Comparison of ENCODE assay signal across 8 cellular contexts in the genomic region with DNA sequence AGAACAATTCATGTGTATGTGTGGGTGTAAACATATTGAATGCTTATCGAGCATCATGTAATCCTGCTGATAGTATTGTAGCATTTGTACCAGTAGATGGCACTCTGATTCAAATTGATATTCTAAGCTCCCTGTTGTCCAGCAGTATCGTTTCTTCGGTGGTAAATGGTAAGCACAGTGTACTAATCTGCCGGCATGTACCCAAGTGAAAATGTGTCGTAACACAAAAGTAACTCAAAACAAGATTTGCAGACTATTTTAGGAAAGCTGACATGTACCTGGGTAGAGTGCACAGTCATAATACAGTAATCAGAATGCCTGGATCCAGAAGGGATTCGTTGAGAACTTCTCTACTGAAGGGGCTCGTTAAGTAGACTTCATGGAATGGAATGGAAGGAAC. TPM values are rescaled to one million over a fixed set of nuclear protein-coding genes. Genes with fewer than 3 reads are reported as not detected.
DNase-seq lines count a peak whose midpoint lies in the region; ATAC-seq, FAIRE-seq and TF ChIP-seq lines count a peak whose summit lies in the region.

No MANE protein-coding gene starts in this region.

- DNase-seq in NCI-H345 treated with DMSO at 0.1 percent for 48 hours (lab: John Stamatoyannopoulos, UW; ENCODE audit: unreplicated experiment) (peak; percentile 53), cardiac muscle cell (ENCODE audit: low read depth in 1 of 2, low spot score in 1 of 2) (peak; percentile 66 to 88), retinal pigment epithelial cell (ENCODE audit: low read depth) (peak; percentile 52)
- DNase-seq in activated CD8-positive, alpha-beta T cell treated with anti-CD3 and anti-CD28 coated beads for 36 hours = peak; percentile 5
- no peak for DNase-seq in activated T-helper 1 cell treated with anti-CD3 and anti-CD28 coated beads, Interleukin-12 subunit alpha, Interleukin-12 subunit beta, Interleukin-2, Interleukin-4 antibody, amounts not matched to agents 30 ng/mL and 10 ng/mL and 1 ng/mL, durations not matched to agents 14 hours and 24 hours and 36 hours (ENCODE audit: low spot score)

- POLR2A ChIA-PET in activated CD8-positive, alpha-beta T cell treated with anti-CD3 and anti-CD28 coated beads for 36 hours (lab: Charles Lee) = interaction anchor here (0.6 kb wide), 1 partner anchor 244 kb away, joined by 3 read pairs; no protein-coding TSS in a partner anchor

- CTCF ChIA-PET in activated CD8-positive, alpha-beta T cell treated with anti-CD3 and anti-CD28 coated beads for 36 hours (lab: Charles Lee) = interaction anchor here (1.0 to 5.4 kb wide), 7 partner anchors 11 to 1031 kb away, joined by 3 to 46 read pairs (median 4); no protein-coding TSS in a partner anchor

- peaks cover 8% of the 10 kb centered on the region for H3K4me1 ChIP-seq in cardiac muscle cell (ENCODE audit: low read depth)

- H3K27ac ChIP-seq in cardiac muscle cell = no peak overlapping the region

- peaks cover 2% of the 10 kb centered on the region for H3K27me3 Mint-ChIP-seq in activated CD8-positive, alpha-beta T cell treated with anti-CD3 and anti-CD28 coated beads for 36 hours
- H3K27me3 Mint-ChIP-seq in activated T-helper 1 cell treated with anti-CD3 and anti-CD28 coated beads, Interleukin-12 subunit alpha, Interleukin-12 subunit beta, Interleukin-2, Interleukin-4 antibody, amounts not matched to agents 30 ng/mL and 10 ng/mL and 1 ng/mL, durations not matched to agents 14 hours and 24 hours and 36 hours (ENCODE audit: insufficient read depth) = peaks cover 16% of the 10 kb centered on the region

- no peak overlapping the region for H3K27ac Mint-ChIP-seq in activated CD8-positive, alpha-beta T cell treated with anti-CD3 and anti-CD28 coated beads for 36 hours
- H3K27ac Mint-ChIP-seq in activated T-helper 1 cell treated with anti-CD3 and anti-CD28 coated beads, Interleukin-12 subunit alpha, Interleukin-12 subunit beta, Interleukin-2, Interleukin-4 antibody, amounts not matched to agents 30 ng/mL and 10 ng/mL and 1 ng/mL, durations not matched to agents 14 hours and 24 hours and 36 hours = no peak overlapping the region

- H3K4me3 ChIP-seq in cardiac muscle cell = no peak overlapping the region
- H3K4me3 ChIP-seq in retinal pigment epithelial cell (ENCODE audit: low read length) = no peak overlapping the region

- H3K4me3 Mint-ChIP-seq in activated CD8-positive, alpha-beta T cell treated with anti-CD3 and anti-CD28 coated beads for 36 hours = no peak overlapping the region
- no peak overlapping the region for H3K4me3 Mint-ChIP-seq in activated T-helper 1 cell treated with anti-CD3 and anti-CD28 coated beads, Interleukin-12 subunit alpha, Interleukin-12 subunit beta, Interleukin-2, Interleukin-4 antibody, amounts not matched to agents 30 ng/mL and 10 ng/mL and 1 ng/mL, durations not matched to agents 14 hours and 24 hours and 36 hours

- peaks cover 2% of the 10 kb centered on the region for H3K4me1 Mint-ChIP-seq in activated CD8-positive, alpha-beta T cell treated with anti-CD3 and anti-CD28 coated beads for 36 hours (ENCODE audit: low read depth)
- H3K4me1 Mint-ChIP-seq in activated T-helper 1 cell treated with anti-CD3 and anti-CD28 coated beads, Interleukin-12 subunit alpha, Interleukin-12 subunit beta, Interleukin-2, Interleukin-4 antibody, amounts not matched to agents 30 ng/mL and 10 ng/mL and 1 ng/mL, durations not matched to agents 14 hours and 24 hours and 36 hours (ENCODE audit: low read depth) = peaks cover 6% of the 10 kb centered on the region

- no peaks in the 10 kb centered on the region for H3K36me3 ChIP-seq in cardiac muscle cell

- peak; percentile 41; the same call in 1 of the 2 replicates for TF ChIP-seq CTCF in GM12874 (IDR thresholded peaks at IDR 0.05; ENCODE audit: insufficient read depth, low read depth, low read length)
- peak; percentile 74 for TF ChIP-seq CTCF in activated CD8-positive, alpha-beta T cell treated with anti-CD3 and anti-CD28 coated beads for 36 hours (IDR thresholded peaks at IDR 0.05)
- peak; percentile 68 for TF ChIP-seq CTCF in cardiac muscle cell (IDR thresholded peaks at IDR 0.05; ENCODE audit: low read depth, low read length)
- peak; percentile 71 for TF ChIP-seq CTCF in retinal pigment epithelial cell (conservative IDR thresholded peaks at IDR 0.05; ENCODE audit: low read depth, low read length)

- H3K36me3 Mint-ChIP-seq in activated CD8-positive, alpha-beta T cell treated with anti-CD3 and anti-CD28 coated beads for 36 hours (ENCODE audit: low read depth) = no peaks in the 10 kb centered on the region
- H3K36me3 Mint-ChIP-seq in activated T-helper 1 cell treated with anti-CD3 and anti-CD28 coated beads, Interleukin-12 subunit alpha, Interleukin-12 subunit beta, Interleukin-2, Interleukin-4 antibody, amounts not matched to agents 30 ng/mL and 10 ng/mL and 1 ng/mL, durations not matched to agents 14 hours and 24 hours and 36 hours (ENCODE audit: low read depth) = no peaks in the 10 kb centered on the region

- peak; percentile 69 for ATAC-seq in HG03439 (IDR thresholded peaks at IDR 0.05; ENCODE audit: unreplicated experiment)
- ATAC-seq in activated CD8-positive, alpha-beta T cell treated with anti-CD3 and anti-CD28 coated beads for 36 hours = peak; percentile 58

- no peaks in the 10 kb centered on the region for H3K9me3 ChIP-seq in cardiac muscle cell (ENCODE audit: low read depth)

- H3K9me3 Mint-ChIP-seq in activated CD8-positive, alpha-beta T cell treated with anti-CD3 and anti-CD28 coated beads for 36 hours = no peaks in the 10 kb centered on the region
- H3K9me3 Mint-ChIP-seq in activated T-helper 1 cell treated with anti-CD3 and anti-CD28 coated beads, Interleukin-12 subunit alpha, Interleukin-12 subunit beta, Interleukin-2, Interleukin-4 antibody, amounts not matched to agents 30 ng/mL and 10 ng/mL and 1 ng/mL, durations not matched to agents 14 hours and 24 hours and 36 hours = no peaks in the 10 kb centered on the region

- FAIRE-seq in A204.1 (lab: Jason Lieb, UNC) = peak; percentile 92

- H3K27me3 ChIP-seq in cardiac muscle cell = no peaks in the 10 kb centered on the region

- intact Hi-C loops in activated CD8-positive, alpha-beta T cell treated with anti-CD3 and anti-CD28 coated beads for 36 hours (cut with micrococcal nuclease) = loop anchor here (2.0 to 10.0 kb wide), 2 partner anchors 372 to 808 kb away; no protein-coding TSS in a partner anchor
- intact Hi-C loops in activated T-helper 1 cell treated with anti-CD3 and anti-CD28 coated beads, Interleukin-12 subunit alpha, Interleukin-12 subunit beta, Interleukin-2, Interleukin-4 antibody, amounts not matched to agents 30 ng/mL and 10 ng/mL and 1 ng/mL, durations not matched to agents 14 hours and 24 hours and 36 hours (cut with micrococcal nuclease) = loop anchor here (1.0 to 10.0 kb wide), 5 partner anchors 373 to 1030 kb away; no protein-coding TSS in a partner anchor

RNA-seq across cellular contexts. Expression of gene MNS1, which starts 31.7 kb away (rescaled TPM):
- under 1 TPM; 0.29 to 0.95 TPM for total RNA-seq in activated CD8-positive, alpha-beta T cell treated with anti-CD3 and anti-CD28 coated beads for 36 hours
- 0.21 and 1.5 TPM in 2 replicates for total RNA-seq in cardiac muscle cell
- 0.91 and 1.4 TPM in 2 replicates for polyA plus RNA-seq in cardiac muscle cell
- 0.17 and 0.44 TPM in 2 replicates for total RNA-seq in activated T-helper 1 cell treated with anti-CD3 and anti-CD28 coated beads, Interleukin-12 subunit alpha, Interleukin-12 subunit beta, Interleukin-2, Interleukin-4 antibody, amounts not matched to agents 30 ng/mL and 10 ng/mL and 1 ng/mL, durations not matched to agents 14 hours and 24 hours and 36 hours
